ENCODE assay signal across 9 cellular contexts in the genomic region with DNA sequence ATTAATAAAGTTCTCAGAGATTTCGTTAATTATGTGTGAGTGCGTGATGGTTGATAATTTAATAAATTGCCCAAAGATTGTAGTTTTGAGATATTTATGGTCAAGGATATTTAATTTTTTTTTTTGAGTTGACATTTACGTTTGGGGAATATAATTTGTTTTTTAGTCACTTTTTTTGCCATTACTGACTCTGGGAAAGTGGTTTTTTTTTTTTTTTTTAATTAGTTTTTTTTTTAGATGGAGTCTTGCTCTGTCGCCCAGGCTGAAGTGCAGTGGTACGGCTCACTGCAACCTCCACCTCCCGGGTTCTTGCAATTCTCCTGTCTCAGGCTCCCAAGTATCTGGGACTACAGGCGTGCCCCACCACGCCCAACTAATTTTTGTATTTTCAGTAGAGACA. TPM values are rescaled to one million over a fixed set of nuclear protein-coding genes. Genes with fewer than 3 reads are reported as not detected.
A peak's percentile ranks its signal among the peaks of the same experiment; 100 is the strongest.
DNase-seq lines count a peak whose midpoint lies in the region; ATAC-seq and TF ChIP-seq lines count a peak whose summit lies in the region.
"Had no signal": no experiment of that assay in that cellular context is flagged by ENCODE, and none has a peak within 500 bp of the region (broad histone marks: within the 10 kb centered on the region; RNA-seq: fewer than 3 reads in every experiment).

No MANE protein-coding gene starts in this region.

- H3K27ac ChIP-seq in heart left ventricle (no peak overlapping the region), hepatocyte (peak overlapping the region; percentile 95), thyroid gland (no peak overlapping the region)

- whole genome bisulfite sequencing in heart left ventricle, 4 donors, result 84 to 91% (median 87%) methylated on average over 8 of the region's 8 CpGs
- WGBS in hepatocyte (ENCODE audit: low lambda C conversion rate, missing lambda C conversion rate), result 91% methylated on average over 8 of the region's 8 CpGs
- WGBS in thyroid gland, 2 donors, result 88 to 91% methylated on average over 8 of the region's 8 CpGs

- no peak overlapping the region for H3K27ac Mint-ChIP-seq in activated CD8-positive, alpha-beta T cell treated with anti-CD3 and anti-CD28 coated beads, Interleukin-2, amount 10 ng/mL, durations not matched to agents 7 days and 5 days

- no peaks in the 10 kb centered on the region for H3K27me3 Mint-ChIP-seq in activated CD8-positive, alpha-beta T cell treated with anti-CD3 and anti-CD28 coated beads, Interleukin-2, amount 10 ng/mL, durations not matched to agents 7 days and 5 days (ENCODE audit: low read depth)

- no peaks in the 10 kb centered on the region for H3K9me2 ChIP-seq in hepatocyte (replicated peaks; ENCODE audit: insufficient read depth)

- CTCF ChIA-PET in activated CD8-positive, alpha-beta T cell treated with anti-CD3 and anti-CD28 coated beads, Interleukin-2, amount 10 ng/mL, durations not matched to agents 7 days and 5 days (lab: Charles Lee), result no interaction called here

- H3K4me3 ChIP-seq in heart left ventricle (peak overlapping the region in 7 of 12 donors; percentile 68 to 96 (median 84)), hepatocyte (peak overlapping the region; percentile 59), thyroid gland (replicated peaks in 1 of 3) (peak overlapping the region in 2 of 3 donors; percentile 28 to 70)

- TF ChIP-seq POLR2A in heart left ventricle (IDR thresholded peaks at IDR 0.05) (no peak), thyroid gland (IDR thresholded peaks at IDR 0.05) (no peak)

- H3K79me2 ChIP-seq in hepatocyte, result peaks cover 41% of the 10 kb centered on the region

- H3K9me3 Mint-ChIP-seq in activated CD8-positive, alpha-beta T cell treated with anti-CD3 and anti-CD28 coated beads, Interleukin-2, amount 10 ng/mL, durations not matched to agents 7 days and 5 days (ENCODE audit: insufficient read depth), result no peaks in the 10 kb centered on the region

- H3K9me3 ChIP-seq in heart left ventricle (no peaks in the 10 kb centered on the region), hepatocyte (ENCODE audit: low read depth) (no peaks in the 10 kb centered on the region), thyroid gland (no peaks in the 10 kb centered on the region)

- ATAC-seq in heart left ventricle, result no peak
- no peak for ATAC-seq in left cardiac atrium
- no peak for ATAC-seq in activated CD8-positive, alpha-beta T cell treated with anti-CD3 and anti-CD28 coated beads, Interleukin-2, amount 10 ng/mL, durations not matched to agents 7 days and 5 days

- TF ChIP-seq CTCF in heart left ventricle (IDR thresholded peaks at IDR 0.05) (no peak), hepatocyte (IDR thresholded peaks at IDR 0.05; ENCODE audit: poor library complexity) (no peak), thyroid gland (IDR thresholded peaks at IDR 0.05) (no peak)

- H3K27me3 ChIP-seq in heart left ventricle (no peaks in the 10 kb centered on the region), hepatocyte (no peaks in the 10 kb centered on the region), thyroid gland (no peaks in the 10 kb centered on the region)

- H3K4me3 Mint-ChIP-seq in activated CD8-positive, alpha-beta T cell treated with anti-CD3 and anti-CD28 coated beads, Interleukin-2, amount 10 ng/mL, durations not matched to agents 7 days and 5 days, result peak overlapping the region; percentile 96

- H3K36me3 ChIP-seq in heart left ventricle (peaks cover 0 to 39% (median 37%) of the 10 kb centered on the region in 9 donors), hepatocyte (replicated peaks; ENCODE audit: insufficient read depth, low read depth) (no peaks in the 10 kb centered on the region), thyroid gland (peaks cover 18 to 23% of the 10 kb centered on the region in 2 donors)

- peak overlapping the region; percentile 81 for H3K4me2 ChIP-seq in hepatocyte

- H3K4me1 ChIP-seq in heart left ventricle, result peaks cover 4 to 28% (median 19%) of the 10 kb centered on the region in 12 donors
- peaks cover 14% of the 10 kb centered on the region for H3K4me1 ChIP-seq in hepatocyte (ENCODE audit: insufficient read depth)
- peaks cover 6 to 10% of the 10 kb centered on the region in 2 donors for H3K4me1 ChIP-seq in thyroid gland

- DNase-seq in heart left ventricle (no peak), left cardiac atrium (no peak), hepatocyte (ENCODE audit: low spot score) (no peak), thyroid gland (no peak), cerebellar cortex (ENCODE audit: low spot score) (no peak), NCI-H345 (lab: John Stamatoyannopoulos, UW) (no peak), DMS153 (lab: John Stamatoyannopoulos, UW) (no peak)
- DNase-seq in activated CD8-positive, alpha-beta T cell treated with anti-CD3 and anti-CD28 coated beads, Interleukin-2, amount 10 ng/mL, durations not matched to agents 7 days and 5 days, result no peak
- DNase-seq: kidney glomerular epithelial cell had no signal

- intact Hi-C loops in heart left ventricle (cut with DNase I) (no loop called here), left cardiac atrium (cut with DNase I) (no loop called here), thyroid gland (cut with DNase I) (no loop called here)

- peaks cover 18% of the 10 kb centered on the region for H4K20me1 ChIP-seq in hepatocyte (ENCODE audit: insufficient read depth, poor library complexity, severe bottlenecking)

- POLR2A ChIA-PET in activated CD8-positive, alpha-beta T cell treated with anti-CD3 and anti-CD28 coated beads, Interleukin-2, amount 10 ng/mL, durations not matched to agents 7 days and 5 days (lab: Charles Lee), result no interaction called here

- H3K4me1 Mint-ChIP-seq in activated CD8-positive, alpha-beta T cell treated with anti-CD3 and anti-CD28 coated beads, Interleukin-2, amount 10 ng/mL, durations not matched to agents 7 days and 5 days (ENCODE audit: low read depth), result peaks cover 23% of the 10 kb centered on the region

- H2AFZ ChIP-seq in hepatocyte, result no peak overlapping the region

- peaks cover 24% of the 10 kb centered on the region for H3K36me3 Mint-ChIP-seq in activated CD8-positive, alpha-beta T cell treated with anti-CD3 and anti-CD28 coated beads, Interleukin-2, amount 10 ng/mL, durations not matched to agents 7 days and 5 days (ENCODE audit: low read depth)

RNA-seq across cellular contexts. Expression of a gene that starts 1.7 kb away (rescaled TPM):
- total RNA-seq in heart left ventricle, result 10 to 100 TPM; 14.9 to 18.3 (median 17.6) TPM
- polyA plus RNA-seq in heart left ventricle, result 10 to 100 TPM in 1 of 2 donors, 1 to 10 TPM in 1; 9.9 to 13.9 TPM
- 10 to 100 TPM; 13.1 to 18.6 TPM for total RNA-seq in left cardiac atrium
- total RNA-seq in activated CD8-positive, alpha-beta T cell treated with anti-CD3 and anti-CD28 coated beads, Interleukin-2, amount 10 ng/mL, durations not matched to agents 7 days and 5 days, result 10 to 100 TPM; 36.6 to 36.8 TPM
- 32.7 and 37.3 TPM in 2 replicates for total RNA-seq in hepatocyte
- polyA plus RNA-seq in hepatocyte, result 16.1 and 19.1 TPM in 2 replicates
- total RNA-seq in thyroid gland, result 10 to 100 TPM; 41.8 to 75.3 (median 52.9) TPM
